Comparison of ENCODE assay signal across 9 cellular contexts in the genomic region with DNA sequence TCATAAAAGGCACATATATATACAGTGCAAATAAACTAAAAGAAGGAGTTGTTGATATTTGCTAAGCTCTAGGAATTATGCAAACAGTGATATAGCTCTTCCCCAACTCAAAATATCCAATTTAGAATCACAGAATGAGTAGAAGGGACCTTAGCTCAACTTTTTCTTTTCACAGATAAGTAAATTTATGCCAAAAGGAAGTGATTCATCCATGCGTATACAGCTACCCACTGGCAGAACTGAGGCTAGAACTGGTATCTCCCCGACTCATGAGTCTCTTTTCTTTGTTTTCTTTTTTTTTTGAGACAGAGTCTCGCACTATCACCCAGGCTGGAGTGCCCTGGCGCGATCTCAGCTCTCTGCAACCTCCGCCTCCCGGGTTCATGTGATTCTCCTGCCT. TPM values are rescaled to one million over a fixed set of nuclear protein-coding genes. Genes with fewer than 3 reads are reported as not detected.
DNase-seq lines count a peak whose midpoint lies in the region; ATAC-seq and TF ChIP-seq lines count a peak whose summit lies in the region.
"Had no signal": no experiment of that assay in that cellular context is flagged by ENCODE, and none has a peak within 500 bp of the region (broad histone marks: within the 10 kb centered on the region; RNA-seq: fewer than 3 reads in every experiment).

No MANE protein-coding gene starts in this region.

- H3K9me3 ChIP-seq in CD8-positive, alpha-beta memory T cell (ENCODE audit: low read length), result no peaks in the 10 kb centered on the region
- no peaks in the 10 kb centered on the region for H3K9me3 ChIP-seq in MG63

- CTCF ChIA-PET in CD8-positive, alpha-beta memory T cell (lab: Charles Lee), result no interaction called here

- H3K27me3 Mint-ChIP-seq in CD8-positive, alpha-beta memory T cell, result peaks cover 0 to 3% of the 10 kb centered on the region in 2 donors
- H3K27me3 Mint-ChIP-seq in natural killer cell (ENCODE audit: low read depth in 2 of 2), result no peaks in the 10 kb centered on the region

- WGBS in lower leg skin, 2 donors, result 54 to 65% methylated on average over 7 of the region's 7 CpGs

- H3K4me1 ChIP-seq in CD8-positive, alpha-beta memory T cell (ENCODE audit: insufficient read depth, low read length), result peaks cover 19% of the 10 kb centered on the region

- TF ChIP-seq POLR2A in lower leg skin (IDR thresholded peaks at IDR 0.05), result no peak

- no peak overlapping the region for H3K4me3 ChIP-seq in CD8-positive, alpha-beta memory T cell (ENCODE audit: low read length)
- H3K4me3 ChIP-seq in MG63 (no peak overlapping the region), astrocyte of the spinal cord (ENCODE audit: low read depth, low read length) (no peak overlapping the region), lower leg skin (ENCODE audit: low read depth, poor library complexity, severe bottlenecking) (no peak overlapping the region)

- POLR2A ChIA-PET in CD8-positive, alpha-beta memory T cell (lab: Charles Lee), result no interaction called here

- intact Hi-C loops in natural killer cell (cut with micrococcal nuclease), result loop anchor here (2.0 to 10.0 kb wide), 3 partner anchors 30 to 52 kb away; no protein-coding TSS in a partner anchor
- intact Hi-C loops in lower leg skin (cut with DNase I; ENCODE audit: low total_unique reads), result no loop called here

- H3K9me3 Mint-ChIP-seq in CD8-positive, alpha-beta memory T cell, result peaks cover 0 to 3% (median 0%) of the 10 kb centered on the region in 5 donors
- H3K9me3 Mint-ChIP-seq in natural killer cell, result peaks cover 0 to 3% of the 10 kb centered on the region in 2 donors
- H3K9me3 Mint-ChIP-seq: T-helper 1 cell treated with Interleukin-12 subunit alpha and Interleukin-12 subunit beta and Interleukin-4 antibody, amounts not matched to agents 30 μg/mL and 1 μg/mL, for 36 hours had no signal

- peaks cover 0 to 13% (median 4%) of the 10 kb centered on the region in 3 donors for H3K36me3 Mint-ChIP-seq in CD8-positive, alpha-beta memory T cell
- no peaks in the 10 kb centered on the region for H3K36me3 Mint-ChIP-seq in natural killer cell

- H3K4me1 Mint-ChIP-seq in CD8-positive, alpha-beta memory T cell, result peaks cover 40 to 55% (median 50%) of the 10 kb centered on the region in 3 donors
- H3K4me1 Mint-ChIP-seq in natural killer cell, result peaks cover 54 to 57% of the 10 kb centered on the region in 2 donors

- no peak for TF ChIP-seq CTCF in astrocyte of the spinal cord (IDR thresholded peaks at IDR 0.05; ENCODE audit: low read depth, low read length)
- no peak for TF ChIP-seq CTCF in natural killer cell (IDR thresholded peaks at IDR 0.05)
- no peak for TF ChIP-seq CTCF in lower leg skin (IDR thresholded peaks at IDR 0.05)

- in situ Hi-C loops in astrocyte of the spinal cord (cut with HindIII; ENCODE audit: low sequenced_read_pairs), result no loop called here

- peak overlapping the region in 5 of 7 donors; percentile 31 to 79 (median 54) for H3K4me3 Mint-ChIP-seq in CD8-positive, alpha-beta memory T cell
- H3K4me3 Mint-ChIP-seq in natural killer cell, result peak overlapping the region; percentile 49
- H3K4me3 Mint-ChIP-seq: T-helper 1 cell treated with Interleukin-12 subunit alpha and Interleukin-12 subunit beta and Interleukin-4 antibody, amounts not matched to agents 30 μg/mL and 1 μg/mL, for 36 hours had no signal

- H3K27ac Mint-ChIP-seq in CD8-positive, alpha-beta memory T cell, result peak overlapping the region in 5 of 8 donors; percentile 70 to 91 (median 85)
- peak overlapping the region; percentile 56 to 85 for H3K27ac Mint-ChIP-seq in natural killer cell

- peak; percentile 78 to 80 (median 80) for ATAC-seq in natural killer cell
- ATAC-seq in GM21367 (IDR thresholded peaks at IDR 0.05; ENCODE audit: unreplicated experiment), result no peak

- peak in 1 of 5 donors; percentile 5 for DNase-seq in CD8-positive, alpha-beta memory T cell
- DNase-seq in MG63 (peak; percentile 60), astrocyte of the spinal cord (ENCODE audit: low read depth, low spot score) (peak; percentile 81), natural killer cell (no peak), lower leg skin (ENCODE audit: low spot score in 2 of 2) (no peak), NCI-H82 (lab: John Stamatoyannopoulos, UW) (no peak), NCI-H345 (lab: John Stamatoyannopoulos, UW) (no peak)

- H3K27ac ChIP-seq in CD8-positive, alpha-beta memory T cell (ENCODE audit: low read depth, low read length), result no peak overlapping the region

- no peaks in the 10 kb centered on the region for H3K27me3 ChIP-seq in CD8-positive, alpha-beta memory T cell (ENCODE audit: insufficient read depth, low read length, poor library complexity, severe bottlenecking)
- no peaks in the 10 kb centered on the region for H3K27me3 ChIP-seq in MG63

- no peaks in the 10 kb centered on the region for H3K36me3 ChIP-seq in CD8-positive, alpha-beta memory T cell (ENCODE audit: insufficient read depth, low read length)
- H3K36me3 ChIP-seq in MG63, result no peaks in the 10 kb centered on the region; the same call in 1 of the 2 replicates

RNA-seq across cellular contexts. Expression of a gene that starts 54.2 kb away (rescaled TPM):
- total RNA-seq in CD8-positive, alpha-beta memory T cell, result 1 to 10 TPM; 4.2 to 5.9 TPM
- polyA plus RNA-seq in CD8-positive, alpha-beta memory T cell, result 9.2 TPM
- total RNA-seq in MG63 (2014; rRNA removed; shearing (Covaris generic); ENCODE audit: low replicate concordance), result 2.3 and 5.6 TPM in 2 replicates
- total RNA-seq in natural killer cell (10 to 100 TPM; 24.9 to 57.2 (median 33.5) TPM), lower leg skin (10 to 100 TPM; 49.0 to 91.0 (median 74.4) TPM)

Comparison
In these comparisons a context has a peak if more than half of its experiments do, and no peak if none do; other contexts are left out.
1. DNase-seq: peak in MG63 (single experiment) and astrocyte of the spinal cord (single experiment); none in natural killer cell (single experiment), lower leg skin (0 of 2), NCI-H82 (single experiment) and NCI-H345 (single experiment).